22 cellular contexts compared by ENCODE assay signal in the genomic region with DNA sequence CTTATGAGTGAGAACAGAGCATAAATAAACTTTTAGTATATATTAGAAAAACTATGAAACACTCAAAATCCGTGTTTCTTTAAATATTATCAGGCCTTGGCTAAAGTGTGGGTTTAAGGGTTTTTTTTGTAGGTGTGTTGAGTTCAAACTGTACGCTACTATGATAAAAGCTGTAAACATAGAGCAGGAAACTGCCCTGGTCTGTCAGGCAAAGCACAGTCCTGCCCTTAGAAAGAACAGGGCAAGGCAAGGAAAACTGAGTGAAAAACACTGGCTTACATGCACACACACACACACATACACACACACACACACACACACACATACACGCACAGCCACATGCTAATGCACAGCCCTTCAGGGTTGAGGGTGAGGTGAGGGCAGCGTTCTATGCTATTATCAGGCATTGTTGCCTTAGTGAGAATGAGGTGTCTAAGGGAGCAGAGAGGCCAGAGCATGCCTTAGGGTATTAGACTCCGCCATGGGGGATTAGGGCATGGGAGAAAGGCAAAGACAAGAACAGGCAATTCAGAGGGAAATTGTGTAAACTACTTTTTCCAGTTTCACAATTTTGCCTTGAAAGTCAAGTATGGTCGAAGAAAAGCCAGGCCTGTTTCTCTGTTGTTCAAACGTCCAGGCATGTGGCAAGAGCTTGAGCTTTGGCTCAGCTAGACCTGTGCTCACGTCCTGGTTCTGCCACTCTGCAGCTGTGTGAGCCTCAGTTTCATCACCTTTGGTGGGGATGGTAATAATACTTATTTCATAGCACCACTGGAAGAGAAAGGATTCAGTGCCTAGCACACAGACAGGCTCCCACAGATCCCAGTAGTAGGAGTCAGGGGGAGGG. TPM values are rescaled to one million over a fixed set of nuclear protein-coding genes. Genes with fewer than 3 reads are reported as not detected.
DNase-seq lines count a peak whose midpoint lies in the region; ATAC-seq and TF ChIP-seq lines count a peak whose summit lies in the region.
"Had no signal": no experiment of that assay in that cellular context is flagged by ENCODE, and none has a peak within 500 bp of the region (broad histone marks: within the 10 kb centered on the region; RNA-seq: fewer than 3 reads in every experiment).

No MANE protein-coding gene starts in this region.

- no peak for TF ChIP-seq CTCF in RWPE2 (IDR thresholded peaks at IDR 0.05; ENCODE audit: poor library complexity, severe bottlenecking)
- no peak for TF ChIP-seq CTCF in endodermal cell (conservative IDR thresholded peaks at IDR 0.05)
- no peak for TF ChIP-seq CTCF in retinal pigment epithelial cell (conservative IDR thresholded peaks at IDR 0.05; ENCODE audit: low read depth, low read length)

- H3K27me3 ChIP-seq in RWPE2 (ENCODE audit: insufficient read depth, poor library complexity, severe bottlenecking) (no peaks in the 10 kb centered on the region), endodermal cell (ENCODE audit: control insufficient read depth, insufficient read depth, low read length, poor library complexity, severe bottlenecking) (no peaks in the 10 kb centered on the region)
- H3K27me3 ChIP-seq: tibial artery had no signal

- DNase-seq in RWPE2 (ENCODE audit: low spot score) (no peak), endodermal cell (peak; percentile 49), left colon (no peak), retinal pigment epithelial cell (ENCODE audit: low read depth) (peak; percentile 82), HT-29 (ENCODE audit: low spot score) (no peak)
- no peak for DNase-seq in activated CD4-positive, alpha-beta T cell treated with anti-CD3 and anti-CD28 coated beads for 48 hours
- DNase-seq: CD8-positive, alpha-beta T cell; dermis blood vessel endothelial cell; foreskin fibroblast; GM23248; hypothalamus; islet precursor cell; Karpas-422; NCI-H1092 treated with DMSO at 0.1 percent for 48 hours; NCI-H510A treated with DMSO at 0.1 percent for 48 hours; RPMI8226; stimulated activated CD4-positive, alpha-beta T cell treated with anti-CD3 and anti-CD28 coated beads, Interleukin-4, amount 100 ng/mL, for 24 hours; SW 1271; tibial artery had no signal

- H3K9me3 ChIP-seq in RWPE2 (ENCODE audit: severe bottlenecking) (no peaks in the 10 kb centered on the region), endodermal cell (ENCODE audit: control insufficient read depth, low read length) (no peaks in the 10 kb centered on the region)
- H3K9me3 ChIP-seq: tibial artery had no signal

- peak; percentile 73 for ATAC-seq in RWPE2 (ENCODE audit: low read depth)
- peak; percentile 84 for ATAC-seq in left colon
- ATAC-seq in GM18517 (IDR thresholded peaks at IDR 0.05; ENCODE audit: unreplicated experiment): no peak
- ATAC-seq: CD8-positive, alpha-beta T cell; GM12878 had no signal

- peaks cover 4% of the 10 kb centered on the region for H3K9me3 Mint-ChIP-seq in endodermal cell
- H3K9me3 Mint-ChIP-seq: CD8-positive, alpha-beta T cell; stimulated activated naive CD8-positive, alpha-beta T cell treated with anti-CD3 and anti-CD28 coated beads, Interleukin-15, Interleukin-2, amounts not matched to agents 100 ng/mL and 50 ng/mL, for 24 hours had no signal

- intact Hi-C loops in left colon (cut with DNase I, micrococcal nuclease): no loop called here

- H3K9ac ChIP-seq in endodermal cell (ENCODE audit: extremely low read depth, low read length, poor library complexity, severe bottlenecking): no peak overlapping the region
- H3K9ac ChIP-seq: GM23248 had no signal

- no peak overlapping the region for H3K27ac Mint-ChIP-seq in endodermal cell
- H3K27ac Mint-ChIP-seq: CD8-positive, alpha-beta T cell; stimulated activated naive CD8-positive, alpha-beta T cell treated with anti-CD3 and anti-CD28 coated beads, Interleukin-15, Interleukin-2, amounts not matched to agents 100 ng/mL and 50 ng/mL, for 24 hours had no signal

- H3K36me3 Mint-ChIP-seq in endodermal cell (ENCODE audit: low read depth): no peaks in the 10 kb centered on the region
- H3K36me3 Mint-ChIP-seq: CD8-positive, alpha-beta T cell had no signal

- WGBS in endodermal cell (ENCODE audit: insufficient coverage in 1 of 2, insufficient read length in 1 of 2), 2 experiments: 88 to 97% methylated on average over 6 to 7 of the region's 8 CpGs

- H3K36me3 ChIP-seq in RWPE2 (ENCODE audit: low read depth) (no peaks in the 10 kb centered on the region), endodermal cell (ENCODE audit: control insufficient read depth, insufficient read depth, low read length) (no peaks in the 10 kb centered on the region)
- H3K36me3 ChIP-seq: tibial artery had no signal

- H3K4me1 ChIP-seq in RWPE2 (ENCODE audit: insufficient read depth, poor library complexity, severe bottlenecking) (peaks cover 25% of the 10 kb centered on the region), endodermal cell (ENCODE audit: control insufficient read depth, insufficient read depth, low read length) (no peaks in the 10 kb centered on the region)
- H3K4me1 ChIP-seq: tibial artery had no signal

- H3K4me3 ChIP-seq in RWPE2 (ENCODE audit: severe bottlenecking): no peak overlapping the region
- H3K4me3 ChIP-seq in endodermal cell (ENCODE audit: low read length): no peak overlapping the region
- H3K4me3 ChIP-seq in retinal pigment epithelial cell (ENCODE audit: low read length): no peak overlapping the region
- H3K4me3 ChIP-seq: GM12878, GM23248, tibial artery had no signal

- no peak overlapping the region for H3K4me3 Mint-ChIP-seq in endodermal cell
- H3K4me3 Mint-ChIP-seq: CD8-positive, alpha-beta T cell; stimulated activated naive CD8-positive, alpha-beta T cell treated with anti-CD3 and anti-CD28 coated beads, Interleukin-15, Interleukin-2, amounts not matched to agents 100 ng/mL and 50 ng/mL, for 24 hours had no signal

- H3K27ac ChIP-seq in RWPE2 (ENCODE audit: poor library complexity, severe bottlenecking) (peak overlapping the region; percentile 9), endodermal cell (ENCODE audit: low read depth, low read length) (no peak overlapping the region)
- H3K27ac ChIP-seq: GM23248, tibial artery had no signal

- H3K27me3 Mint-ChIP-seq in endodermal cell (ENCODE audit: insufficient read depth): peaks cover 3% of the 10 kb centered on the region

- peaks cover 4% of the 10 kb centered on the region for H3K4me1 Mint-ChIP-seq in endodermal cell

RNA-seq across cellular contexts. Expression of gene TPM1, which starts 36.3 kb away (rescaled TPM):
- total RNA-seq in endodermal cell (100 to 1,000 TPM; 245 to 363 TPM), left colon (100 to 1,000 TPM; 576 to 607 TPM)
- polyA plus RNA-seq in endodermal cell (2013, experiment 1 of 2): 264 TPM
- polyA plus RNA-seq in endodermal cell (2013, experiment 2 of 2): 314 TPM
- total RNA-seq in HT-29 (2014; rRNA removed; shearing (Covaris generic)): 155 and 197 TPM in 2 replicates

Comparison
In these comparisons a context has a peak if more than half of its experiments do, and no peak if none do; other contexts are left out.
1. DNase-seq: peak in endodermal cell (single experiment) and retinal pigment epithelial cell (single experiment); none in RWPE2 (single experiment), left colon (0 of 2), HT-29 (single experiment) and activated CD4-positive, alpha-beta T cell treated with anti-CD3 and anti-CD28 coated beads for 48 hours (single experiment).